Comparison of ENCODE assay signal across 8 cellular contexts in genomic region chr5:141848771-141849370, GRCh38. TPM values are rescaled to one million over a fixed set of nuclear protein-coding genes. Genes with fewer than 3 reads are reported as not detected.
A peak's percentile ranks its signal among the peaks of the same experiment; 100 is the strongest.
DNase-seq lines count a peak whose midpoint lies in the region; ATAC-seq and TF ChIP-seq lines count a peak whose summit lies in the region.

No MANE protein-coding gene starts in this region.

- H3K9ac ChIP-seq in colonic mucosa (ENCODE audit: low read depth in 2 of 2, low read length in 2 of 2), result peak overlapping the region; percentile 95 to 99

- DNase-seq in NCI-H1417 (lab: John Stamatoyannopoulos, UW), result peak; percentile 45 to 79 (median 69)
- no peak for DNase-seq in NCI-H1417 treated with DMSO at 0.1 percent for 48 hours (lab: John Stamatoyannopoulos, UW)
- peak; percentile 98 for DNase-seq in RWPE1 (ENCODE audit: low spot score)
- DNase-seq in colonic mucosa, result peak; percentile 89
- peak in 1 of 2 donors; percentile 17 for DNase-seq in memory B cell (ENCODE audit: low spot score in 2 of 2)
- no peak for DNase-seq in suprapubic skin (ENCODE audit: low spot score in 2 of 2)

- ATAC-seq in HG02884 (IDR thresholded peaks at IDR 0.05; ENCODE audit: unreplicated experiment), result peak; percentile 11
- no peak for ATAC-seq in memory B cell (ENCODE audit: low read depth)
- ATAC-seq in HG02610 (IDR thresholded peaks at IDR 0.05; ENCODE audit: unreplicated experiment), result no peak

- CTCF ChIA-PET in RWPE1 (lab: Yijun Ruan, JAX), result interaction anchor here (0.6 to 0.7 kb wide), 2 partner anchors 31 to 173 kb away, joined by 3 read pairs; no protein-coding TSS in a partner anchor

- H3K27ac ChIP-seq in RWPE1, result peak overlapping the region; percentile 99
- peak overlapping the region; percentile 98 for H3K27ac ChIP-seq in colonic mucosa
- H3K27ac ChIP-seq in suprapubic skin, result peak overlapping the region; percentile 95

- no peaks in the 10 kb centered on the region for H3K9me3 Mint-ChIP-seq in memory B cell

- H3K27me3 ChIP-seq in colonic mucosa (no peaks in the 10 kb centered on the region), suprapubic skin (no peaks in the 10 kb centered on the region)

- POLR2A ChIA-PET in RWPE1 (lab: Yijun Ruan, JAX; ENCODE audit: low non-redundant PET), result interaction anchor here (0.6 to 1.7 kb wide), 4 partner anchors 28 to 375 kb away, joined by 4 to 11 read pairs (median 6); partner anchors contain the start of gene PCDH1

- no peak for TF ChIP-seq POLR2A in suprapubic skin (IDR thresholded peaks at IDR 0.05)

- H3K4me1 ChIP-seq in colonic mucosa (peaks cover 14% of the 10 kb centered on the region), suprapubic skin (peaks cover 25% of the 10 kb centered on the region)

- TF ChIP-seq CTCF in RWPE1 (conservative IDR thresholded peaks at IDR 0.05; ENCODE audit: low read depth), result no peak
- TF ChIP-seq CTCF in colonic mucosa (IDR thresholded peaks at IDR 0.05), result no peak
- no peak for TF ChIP-seq CTCF in suprapubic skin (IDR thresholded peaks at IDR 0.05)

- peaks cover 11% of the 10 kb centered on the region for H3K27me3 Mint-ChIP-seq in memory B cell

- H3K4me3 ChIP-seq in colonic mucosa (peak overlapping the region; percentile 42), suprapubic skin (peak overlapping the region; percentile 79)

- peaks cover 12% of the 10 kb centered on the region for H3K4me1 Mint-ChIP-seq in memory B cell

- no peak overlapping the region for H3K27ac Mint-ChIP-seq in memory B cell

- H3K36me3 ChIP-seq in colonic mucosa (no peaks in the 10 kb centered on the region), suprapubic skin (no peaks in the 10 kb centered on the region)

- WGBS in suprapubic skin, result 13% methylated on average over 11 of the region's 14 CpGs

- no peak for TF ChIP-seq EP300 in suprapubic skin (IDR thresholded peaks at IDR 0.05)

- H3K4me3 Mint-ChIP-seq in memory B cell, result peak overlapping the region; percentile 83

- no peaks in the 10 kb centered on the region for H3K36me3 Mint-ChIP-seq in memory B cell

- H3K9me3 ChIP-seq in colonic mucosa, result no peaks in the 10 kb centered on the region
- H3K9me3 ChIP-seq in suprapubic skin, result no peaks in the 10 kb centered on the region

- intact Hi-C loops in colonic mucosa (cut with DNase I), result no loop called here

RNA-seq across cellular contexts. Expression of gene PCDH1, which starts 29.3 kb away (rescaled TPM):
- total RNA-seq in colonic mucosa (100 to 1,000 TPM in 1 of 2 donors, 10 to 100 TPM in 1; 97.3 to 105 TPM), suprapubic skin (100 to 1,000 TPM in 1 of 4 donors, 10 to 100 TPM in 3; 76.2 to 122 (median 89.5) TPM)

Comparison
In these comparisons a context has a peak if more than half of its experiments do, and no peak if none do; other contexts are left out.
1. DNase-seq: peak in NCI-H1417 (3 of 3), RWPE1 (single experiment) and colonic mucosa (single experiment); none in NCI-H1417 treated with DMSO at 0.1 percent for 48 hours (single experiment) and suprapubic skin (0 of 2).
2. Peak in every context shown above with its lines, with median percentiles within 50 percentile points of each other: H3K27ac ChIP-seq.